ENCODE assay signal across 12 cellular contexts in genomic region chr4:21413807-21414370, GRCh38.
"Had no signal": no experiment of that assay in that cellular context is flagged by ENCODE, and none has a peak within 500 bp of the region (broad histone marks: within the 10 kb centered on the region; RNA-seq: fewer than 3 reads in every experiment).

No MANE protein-coding gene starts in this region.

- H3K4me3 ChIP-seq: ascending aorta, cardiac muscle cell, left lung had no signal

- H3K36me3 Mint-ChIP-seq: WTC11 had no signal

- H3K27ac ChIP-seq: ascending aorta, cardiac muscle cell, foreskin keratinocyte, left lung had no signal

- H3K36me3 ChIP-seq: ascending aorta, cardiac muscle cell, left lung had no signal

- H3K27ac Mint-ChIP-seq: activated naive CD8-positive, alpha-beta T cell treated with anti-CD3 and anti-CD28 coated beads, Interleukin-2, amount 50 U/mL, for 24 hours; activated T-helper 1 cell treated with anti-CD3 and anti-CD28 coated beads, Interleukin-12 subunit alpha, Interleukin-12 subunit beta, Interleukin-2, Interleukin-4 antibody, amounts not matched to agents 30 ng/mL and 10 ng/mL and 1 ng/mL, durations not matched to agents 14 hours and 24 hours and 36 hours; stimulated activated naive CD8-positive, alpha-beta T cell treated with anti-CD3 and anti-CD28 coated beads, Interleukin-15, Interleukin-2, amounts not matched to agents 100 ng/mL and 50 ng/mL, for 24 hours; WTC11 had no signal

- H3K4me3 Mint-ChIP-seq: activated naive CD8-positive, alpha-beta T cell treated with anti-CD3 and anti-CD28 coated beads, Interleukin-2, amount 50 U/mL, for 24 hours; activated T-helper 1 cell treated with anti-CD3 and anti-CD28 coated beads, Interleukin-12 subunit alpha, Interleukin-12 subunit beta, Interleukin-2, Interleukin-4 antibody, amounts not matched to agents 30 ng/mL and 10 ng/mL and 1 ng/mL, durations not matched to agents 14 hours and 24 hours and 36 hours; stimulated activated naive CD8-positive, alpha-beta T cell treated with anti-CD3 and anti-CD28 coated beads, Interleukin-15, Interleukin-2, amounts not matched to agents 100 ng/mL and 50 ng/mL, for 24 hours; WTC11 had no signal

- H3K9me3 ChIP-seq: ascending aorta, left lung had no signal

- H3K9me3 Mint-ChIP-seq: activated naive CD8-positive, alpha-beta T cell treated with anti-CD3 and anti-CD28 coated beads, Interleukin-2, amount 50 U/mL, for 24 hours; activated T-helper 1 cell treated with anti-CD3 and anti-CD28 coated beads, Interleukin-12 subunit alpha, Interleukin-12 subunit beta, Interleukin-2, Interleukin-4 antibody, amounts not matched to agents 30 ng/mL and 10 ng/mL and 1 ng/mL, durations not matched to agents 14 hours and 24 hours and 36 hours; WTC11 had no signal

- H3K4me1 ChIP-seq: ascending aorta, foreskin keratinocyte, left lung had no signal

- DNase-seq: activated CD4-positive, alpha-beta T cell treated with anti-CD3 and anti-CD28 coated beads for 48 hours; activated naive CD4-positive, alpha-beta T cell treated with Interleukin-2 at 50 U/mL for 16 hours; activated naive CD8-positive, alpha-beta T cell treated with anti-CD3 and anti-CD28 coated beads, Interleukin-2, amount 50 U/mL, for 24 hours; foreskin keratinocyte; left lung; mesenchymal stem cell; stimulated activated CD4-positive, alpha-beta T cell treated with anti-CD3 and anti-CD28 coated beads, Interleukin-2, amount 100 ng/mL, for 48 hours had no signal

- H3K27me3 ChIP-seq: ascending aorta, cardiac muscle cell had no signal

- H3K27me3 Mint-ChIP-seq: activated naive CD8-positive, alpha-beta T cell treated with anti-CD3 and anti-CD28 coated beads, Interleukin-2, amount 50 U/mL, for 24 hours; stimulated activated naive CD8-positive, alpha-beta T cell treated with anti-CD3 and anti-CD28 coated beads, Interleukin-15, Interleukin-2, amounts not matched to agents 100 ng/mL and 50 ng/mL, for 24 hours had no signal

- H3K4me1 Mint-ChIP-seq: activated naive CD8-positive, alpha-beta T cell treated with anti-CD3 and anti-CD28 coated beads, Interleukin-2, amount 50 U/mL, for 24 hours; WTC11 had no signal
